Comparison of ENCODE assay signal across 8 cellular contexts in genomic region chr3:73848173-73848751, GRCh38.
DNase-seq lines count a peak whose midpoint lies in the region; ATAC-seq and TF ChIP-seq lines count a peak whose summit lies in the region.

No MANE protein-coding gene starts in this region.

- peaks cover 2% of the 10 kb centered on the region for H3K36me3 Mint-ChIP-seq in neural crest cell (ENCODE audit: low read depth)

- no peaks in the 10 kb centered on the region for H3K4me1 Mint-ChIP-seq in neural crest cell

- peak; percentile 38 for TF ChIP-seq CTCF in GM12873 (IDR thresholded peaks at IDR 0.05; ENCODE audit: insufficient read depth, low read depth, low read length, missing control alignments)
- TF ChIP-seq CTCF in neural crest cell (conservative IDR thresholded peaks at IDR 0.05) = peak; percentile 86

- H3K4me3 Mint-ChIP-seq in neural crest cell = no peak overlapping the region

- H3K9me3 Mint-ChIP-seq in neural crest cell = peaks cover 2% of the 10 kb centered on the region

- peak; percentile 7 for DNase-seq in NCI-H2227 treated with DMSO at 0.1 percent for 48 hours (lab: John Stamatoyannopoulos, UW)
- peak; percentile 39 to 42 for DNase-seq in dermis microvascular lymphatic vessel endothelial cell (ENCODE audit: low read depth in 2 of 2)
- no peak for DNase-seq in neural crest cell (ENCODE audit: low read depth, low spot score)
- DNase-seq in effector CD4-positive, alpha-beta T cell = no peak

- no peak overlapping the region for H3K27ac Mint-ChIP-seq in neural crest cell (ENCODE audit: unreplicated experiment)

- ATAC-seq in HG03469 (IDR thresholded peaks at IDR 0.05; ENCODE audit: unreplicated experiment) (no peak), GM18502 (IDR thresholded peaks at IDR 0.05; ENCODE audit: poor library complexity, unreplicated experiment) (no peak), GM19324 (IDR thresholded peaks at IDR 0.05; ENCODE audit: low FRiP score, unreplicated experiment) (no peak)

- peaks cover 15% of the 10 kb centered on the region for H3K27me3 Mint-ChIP-seq in neural crest cell (ENCODE audit: low read depth)

Comparison
In these comparisons a context has a peak if more than half of its experiments do, and no peak if none do; other contexts are left out.
1. DNase-seq: peak in NCI-H2227 treated with DMSO at 0.1 percent for 48 hours (single experiment) and dermis microvascular lymphatic vessel endothelial cell (2 of 2); none in neural crest cell (single experiment) and effector CD4-positive, alpha-beta T cell (single experiment).